ENCODE assay signal across 16 cellular contexts in the genomic region with DNA sequence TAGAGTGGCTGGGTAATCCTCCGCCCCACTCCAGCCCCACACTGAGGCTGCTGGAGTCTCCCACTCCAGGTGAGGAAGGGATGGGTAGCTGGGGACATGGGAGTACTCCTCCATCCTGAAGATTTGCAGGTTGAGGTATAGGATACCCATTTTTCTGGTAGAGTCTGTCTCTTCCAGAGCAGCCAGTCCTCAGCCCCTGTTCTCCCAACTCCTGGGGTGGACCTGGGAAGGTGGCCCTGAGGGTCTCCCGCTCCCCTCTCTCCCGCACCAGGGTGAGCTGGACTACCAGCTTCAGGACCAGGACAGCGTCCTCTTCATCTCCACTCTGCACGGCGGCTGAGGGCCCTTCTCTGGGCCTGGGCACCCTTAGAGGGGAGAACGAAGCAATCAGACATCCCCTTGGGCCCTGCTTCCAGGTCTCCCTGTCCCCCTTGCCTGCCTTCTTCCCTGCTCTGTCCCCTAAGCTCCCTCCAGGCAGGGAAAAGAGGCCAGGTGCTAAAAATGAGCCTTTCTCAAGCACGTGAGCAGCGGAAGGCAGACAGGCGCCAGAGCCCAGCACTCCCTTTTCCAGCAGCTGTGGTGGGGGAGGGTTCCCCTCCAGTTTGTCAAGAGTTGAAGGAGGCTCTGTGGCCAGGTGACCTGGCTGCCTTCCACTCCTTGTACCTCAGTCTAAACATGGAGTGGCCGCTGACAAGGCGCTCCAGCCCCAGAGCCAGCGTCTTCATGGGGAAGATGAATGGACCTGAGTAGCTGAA. TPM values are rescaled to one million over a fixed set of nuclear protein-coding genes. Genes with fewer than 3 reads are reported as not detected.
DNase-seq lines count a peak whose midpoint lies in the region; ATAC-seq and TF ChIP-seq lines count a peak whose summit lies in the region.
"Had no signal": no experiment of that assay in that cellular context is flagged by ENCODE, and none has a peak within 500 bp of the region (broad histone marks: within the 10 kb centered on the region; RNA-seq: fewer than 3 reads in every experiment).

No MANE protein-coding gene starts in this region.

- no peak for DNase-seq in heart left ventricle
- no peak for DNase-seq in cardiac septum (ENCODE audit: low spot score)
- peak; percentile 85 to 91 for DNase-seq in NCI-H524 (lab: John Stamatoyannopoulos, UW)
- no peak for DNase-seq in endodermal cell
- peak; percentile 82 for DNase-seq in upper lobe of right lung
- no peak for DNase-seq in stimulated activated CD4-positive, alpha-beta T cell treated with anti-CD3 and anti-CD28 coated beads, Interleukin-1b, Interleukin-23, amount 100 ng/mL, for 48 hours
- no peak for DNase-seq in islet precursor cell
- DNase-seq: ACHN; activated CD4-positive, alpha-beta T cell treated with anti-CD3 and anti-CD28 coated beads, Interleukin-2, amount 10 ng/mL, durations not matched to agents 7 days and 5 days; foreskin keratinocyte; stimulated activated CD4-positive, alpha-beta T cell treated with anti-CD3 and anti-CD28 coated beads, Interleukin-2, amount 100 ng/mL, for 48 hours had no signal

- H3K27ac ChIP-seq in heart left ventricle (no peak overlapping the region), endodermal cell (ENCODE audit: low read depth, low read length) (peak overlapping the region; percentile 96), upper lobe of right lung (no peak overlapping the region)
- H3K27ac ChIP-seq: foreskin keratinocyte, tibial nerve had no signal

- no peaks in the 10 kb centered on the region for H3K9me3 Mint-ChIP-seq in endodermal cell
- H3K9me3 Mint-ChIP-seq: activated CD4-positive, alpha-beta T cell treated with anti-CD3 and anti-CD28 coated beads, Interleukin-2, amount 10 ng/mL, durations not matched to agents 7 days and 5 days; mesothelial cell of epicardium had no signal

- TF ChIP-seq CTCF in heart left ventricle (IDR thresholded peaks at IDR 0.05) (no peak), endodermal cell (conservative IDR thresholded peaks at IDR 0.05) (no peak), upper lobe of right lung (IDR thresholded peaks at IDR 0.05) (no peak)

- H3K4me1 ChIP-seq in heart left ventricle, result peaks cover 0 to 9% (median 0%) of the 10 kb centered on the region in 12 donors
- H3K4me1 ChIP-seq in endodermal cell (ENCODE audit: control insufficient read depth, insufficient read depth, low read length), result no peaks in the 10 kb centered on the region
- no peaks in the 10 kb centered on the region for H3K4me1 ChIP-seq in upper lobe of right lung
- H3K4me1 ChIP-seq: foreskin keratinocyte, tibial nerve had no signal

- H3K9me3 ChIP-seq in heart left ventricle (no peaks in the 10 kb centered on the region), endodermal cell (ENCODE audit: control insufficient read depth, low read length) (no peaks in the 10 kb centered on the region), upper lobe of right lung (no peaks in the 10 kb centered on the region)
- H3K9me3 ChIP-seq: tibial nerve had no signal

- H3K27me3 ChIP-seq in heart left ventricle (peaks cover 0 to 13% (median 0%) of the 10 kb centered on the region in 9 donors), endodermal cell (ENCODE audit: control insufficient read depth, insufficient read depth, low read length, poor library complexity, severe bottlenecking) (peaks cover 57% of the 10 kb centered on the region), upper lobe of right lung (no peaks in the 10 kb centered on the region)
- H3K27me3 ChIP-seq: foreskin keratinocyte, tibial nerve had no signal

- peaks cover 19% of the 10 kb centered on the region for H3K4me1 Mint-ChIP-seq in endodermal cell
- H3K4me1 Mint-ChIP-seq: activated CD4-positive, alpha-beta T cell treated with anti-CD3 and anti-CD28 coated beads, Interleukin-2, amount 10 ng/mL, durations not matched to agents 7 days and 5 days had no signal

- WGBS in heart left ventricle, 4 donors, result 73 to 80% (median 76%) methylated on average over 10 to 13 of the region's 13 CpGs
- 76 to 89% methylated on average over 10 to 13 of the region's 13 CpGs for WGBS in endodermal cell (ENCODE audit: insufficient coverage in 1 of 2, insufficient read length in 1 of 2), 2 experiments

- H3K4me3 Mint-ChIP-seq in endodermal cell, result no peak overlapping the region
- H3K4me3 Mint-ChIP-seq: activated CD4-positive, alpha-beta T cell treated with anti-CD3 and anti-CD28 coated beads, Interleukin-2, amount 10 ng/mL, durations not matched to agents 7 days and 5 days; activated naive CD8-positive, alpha-beta T cell; mesothelial cell of epicardium had no signal

- H3K36me3 Mint-ChIP-seq in endodermal cell (ENCODE audit: low read depth), result peaks cover 44% of the 10 kb centered on the region

- ATAC-seq in heart left ventricle, result peak in 3 of 4 donors; percentile 8 to 43 (median 30)
- ATAC-seq in upper lobe of right lung, result peak; percentile 81
- no peak for ATAC-seq in GM21367 (IDR thresholded peaks at IDR 0.05; ENCODE audit: unreplicated experiment)
- ATAC-seq: foreskin keratinocyte, sciatic nerve had no signal

- no peak overlapping the region for H3K9ac ChIP-seq in endodermal cell (ENCODE audit: extremely low read depth, low read length, poor library complexity, severe bottlenecking)

- H3K36me3 ChIP-seq in heart left ventricle (peaks cover 0 to 79% (median 51%) of the 10 kb centered on the region in 9 donors), endodermal cell (ENCODE audit: control insufficient read depth, insufficient read depth, low read length) (peaks cover 36% of the 10 kb centered on the region), upper lobe of right lung (peaks cover 44% of the 10 kb centered on the region)

- no peak for TF ChIP-seq POLR2A in heart left ventricle (IDR thresholded peaks at IDR 0.05)

- peaks cover 90% of the 10 kb centered on the region for H3K27me3 Mint-ChIP-seq in endodermal cell (ENCODE audit: insufficient read depth)
- H3K27me3 Mint-ChIP-seq: activated CD4-positive, alpha-beta T cell treated with anti-CD3 and anti-CD28 coated beads, Interleukin-2, amount 10 ng/mL, durations not matched to agents 7 days and 5 days; activated naive CD8-positive, alpha-beta T cell had no signal

- H3K4me3 ChIP-seq in heart left ventricle, result no peak overlapping the region
- no peak overlapping the region for H3K4me3 ChIP-seq in endodermal cell (ENCODE audit: low read length)
- H3K4me3 ChIP-seq in upper lobe of right lung, result no peak overlapping the region
- H3K4me3 ChIP-seq: tibial nerve had no signal

- no peak overlapping the region for H3K27ac Mint-ChIP-seq in endodermal cell
- H3K27ac Mint-ChIP-seq: activated CD4-positive, alpha-beta T cell treated with anti-CD3 and anti-CD28 coated beads, Interleukin-2, amount 10 ng/mL, durations not matched to agents 7 days and 5 days; activated naive CD8-positive, alpha-beta T cell; mesothelial cell of epicardium had no signal

- intact Hi-C loops in heart left ventricle (cut with DNase I) (no loop called here), cardiac septum (cut with DNase I) (no loop called here), upper lobe of right lung (cut with DNase I) (no loop called here)

RNA-seq across cellular contexts. Expression of a gene that starts 18.4 kb away (rescaled TPM):
- total RNA-seq in heart left ventricle (10 to 100 TPM; 34.4 to 55.5 (median 45.4) TPM), cardiac septum (49.5 TPM), endodermal cell (10 to 100 TPM; 51.5 to 60.4 TPM), upper lobe of right lung (56.5 TPM)
- 10 to 100 TPM; 30.2 to 85.6 TPM for polyA plus RNA-seq in heart left ventricle
- polyA plus RNA-seq in endodermal cell (2013, experiment 1 of 2), result 46.9 TPM
- 45.0 TPM for polyA plus RNA-seq in endodermal cell (2013, experiment 2 of 2)

RNA-seq across cellular contexts. Expression of a gene that starts 31.1 kb away (rescaled TPM):
- 10 to 100 TPM in 7 of 9 donors, 1 to 10 TPM in 2; 5.9 to 30.0 (median 11.8) TPM for total RNA-seq in heart left ventricle
- polyA plus RNA-seq in heart left ventricle, result 10 to 100 TPM in 1 of 2 donors, 1 to 10 TPM in 1; 5.3 to 10.7 TPM
- 16.6 TPM for total RNA-seq in cardiac septum
- 10 to 100 TPM; 18.5 to 26.5 TPM for total RNA-seq in endodermal cell
- 51.5 TPM for polyA plus RNA-seq in endodermal cell (2013, experiment 1 of 2)
- polyA plus RNA-seq in endodermal cell (2013, experiment 2 of 2), result 53.6 TPM
- 14.0 TPM for total RNA-seq in upper lobe of right lung

RNA-seq across cellular contexts. Expression of a gene that starts 49.2 kb away (rescaled TPM):
- total RNA-seq in heart left ventricle (10 to 100 TPM; 10.7 to 36.1 (median 17.8) TPM), cardiac septum (17.4 TPM), endodermal cell (10 to 100 TPM; 22.4 to 25.0 TPM), upper lobe of right lung (21.4 TPM)
- 10 to 100 TPM; 25.9 to 48.8 TPM for polyA plus RNA-seq in heart left ventricle
- polyA plus RNA-seq in endodermal cell (2013, experiment 1 of 2), result 23.8 TPM
- polyA plus RNA-seq in endodermal cell (2013, experiment 2 of 2), result 23.5 TPM

Comparison
In these comparisons a context has a peak if more than half of its experiments do, and no peak if none do; other contexts are left out.
1. DNase-seq: peak in NCI-H524 (2 of 2) and upper lobe of right lung (single experiment); none in heart left ventricle (0 of 5), cardiac septum (single experiment), endodermal cell (single experiment), stimulated activated CD4-positive, alpha-beta T cell treated with anti-CD3 and anti-CD28 coated beads, Interleukin-1b, Interleukin-23, amount 100 ng/mL, for 48 hours (single experiment) and islet precursor cell (single experiment).